ENCODE assay signal across 15 cellular contexts in genomic region chr2:168999668-169000213, GRCh38. TPM values are rescaled to one million over a fixed set of nuclear protein-coding genes. Genes with fewer than 3 reads are reported as not detected.
A peak's percentile ranks its signal among the peaks of the same experiment; 100 is the strongest.
DNase-seq lines count a peak whose midpoint lies in the region; ATAC-seq and TF ChIP-seq lines count a peak whose summit lies in the region.
"Had no signal": no experiment of that assay in that cellular context is flagged by ENCODE, and none has a peak within 500 bp of the region (broad histone marks: within the 10 kb centered on the region; RNA-seq: fewer than 3 reads in every experiment).

No MANE protein-coding gene starts in this region.

- H2AFZ ChIP-seq in HCT116 (ENCODE audit: low read depth, low read length, poor library complexity, severe bottlenecking): peak overlapping the region; percentile 28
- H2AFZ ChIP-seq: PC-9 had no signal

- no peak overlapping the region for H3K4me3 ChIP-seq in HCT116 (replicated peaks in 1 of 2; ENCODE audit: low read depth in 1 of 2, low read length in 2 of 2)
- no peak overlapping the region for H3K4me3 ChIP-seq in brain microvascular endothelial cell (ENCODE audit: low read depth, low read length)
- H3K4me3 ChIP-seq: BLaER1 treated with 17β-estradiol and CSF1 and Interleukin-3, amounts not matched to agents 10 nM and 100 nM; PC-9 had no signal

- no peak for ATAC-seq in HCT116

- no peak for TF ChIP-seq CTCF in HCT116 (IDR thresholded peaks at IDR 0.05 in 2 of 3, conservative IDR thresholded peaks at IDR 0.05 in 1 of 3; ENCODE audit: borderline replicate concordance in 1 of 3, insufficient read depth in 1 of 3, low read depth in 2 of 3, low read length in 2 of 3)
- TF ChIP-seq CTCF in brain microvascular endothelial cell (IDR thresholded peaks at IDR 0.05; ENCODE audit: low read depth, low read length, missing control alignments): no peak
- no peak for TF ChIP-seq CTCF in GM10248 (IDR thresholded peaks at IDR 0.05; ENCODE audit: control extremely low read depth, extremely low read depth, low read depth, missing control alignments)

- no peaks in the 10 kb centered on the region for H3K27me3 ChIP-seq in HCT116 (ENCODE audit: insufficient read depth, low read length)
- H3K27me3 ChIP-seq in brain microvascular endothelial cell (replicated peaks): no peaks in the 10 kb centered on the region

- POLR2A ChIA-PET in HCT116 (lab: Charles Lee): no interaction called here
- POLR2A ChIA-PET in GM10248 (lab: Yijun Ruan, JAX): no interaction called here

- no peak overlapping the region for H3K9ac ChIP-seq in HCT116 (ENCODE audit: low read length)
- H3K9ac ChIP-seq: BLaER1 treated with 17β-estradiol and CSF1 and Interleukin-3, amounts not matched to agents 10 nM and 100 nM had no signal

- no peak overlapping the region for H3K4me2 ChIP-seq in HCT116 (ENCODE audit: low read length)
- H3K4me2 ChIP-seq: BLaER1 treated with 17β-estradiol and CSF1 and Interleukin-3, amounts not matched to agents 10 nM and 100 nM; PC-9 had no signal

- in situ Hi-C loops in brain microvascular endothelial cell (cut with HindIII; ENCODE audit: low pct_ligation_motif_present, low sequenced_read_pairs): no loop called here

- TF ChIP-seq RAD21 in HCT116 (IDR thresholded peaks at IDR 0.05; ENCODE audit: low read depth): no peak

- CTCF ChIA-PET in HCT116 (lab: Charles Lee): no interaction called here
- CTCF ChIA-PET in GM10248 (lab: Yijun Ruan, JAX): interaction anchor here (1.2 kb wide), 1 partner anchor 132 kb away, joined by 3 read pairs; no protein-coding TSS in a partner anchor

- intact Hi-C loops in HCT116 (cut with micrococcal nuclease) (no loop called here), posterior vena cava (cut with DNase I) (no loop called here)

- DNase-seq in HCT116 (ENCODE audit: low read depth, low spot score) (no peak), brain microvascular endothelial cell (no peak), fibroblast of peridontal ligament (ENCODE audit: extremely low read depth) (peak; percentile 25), stromal cell of bone marrow (ENCODE audit: low read depth) (peak; percentile 11), posterior vena cava (ENCODE audit: low spot score) (no peak), NCI-H2081 (lab: John Stamatoyannopoulos, UW) (no peak), GM10248 (ENCODE audit: extremely low spot score) (no peak)
- DNase-seq: DMS153, GOT3, NCI-H1092, NCI-H1694, NCI-H446 treated with DMSO at 0.1 percent for 48 hours, NCI-H748 treated with DMSO at 0.1 percent for 48 hours, PC-9 had no signal

- no peaks in the 10 kb centered on the region for H3K79me2 ChIP-seq in HCT116 (ENCODE audit: insufficient read depth, low read length)

- no peaks in the 10 kb centered on the region for H4K20me1 ChIP-seq in HCT116 (ENCODE audit: insufficient read depth)
- H4K20me1 ChIP-seq: BLaER1 treated with 17β-estradiol and CSF1 and Interleukin-3, amounts not matched to agents 10 nM and 100 nM had no signal

- H3K27ac ChIP-seq in HCT116 (ENCODE audit: low read depth, low read length) (no peak overlapping the region), brain microvascular endothelial cell (peak overlapping the region; percentile 89)
- H3K27ac ChIP-seq: BLaER1 treated with 17β-estradiol and CSF1 and Interleukin-3, amounts not matched to agents 10 nM and 100 nM; PC-9 had no signal

- RAD21 ChIA-PET in HCT116 (lab: Charles Lee; ENCODE audit: low non-redundant PET in 1 of 2, low total read pairs in 2 of 2, uncharacterized antibody in 2 of 2, unreplicated experiment in 2 of 2): no interaction called here

- no peaks in the 10 kb centered on the region for H3K9me2 ChIP-seq in HCT116 (ENCODE audit: insufficient read depth)

- no peaks in the 10 kb centered on the region for H3K4me1 ChIP-seq in HCT116 (ENCODE audit: control insufficient read depth in 1 of 2, insufficient read depth in 2 of 2, low read length in 2 of 2)

- no TSS peak for BruUV-seq in HCT116 (replicated peaks; lab: Mats Ljungman, UMichigan)

- TF ChIP-seq POLR2A in HCT116 (IDR thresholded peaks at IDR 0.05; ENCODE audit: borderline replicate concordance, extremely low read depth, insufficient read depth, insufficient read length): no peak

- H3K36me3 ChIP-seq in HCT116 (ENCODE audit: control insufficient read depth in 1 of 2, insufficient read depth in 2 of 2, low read length in 2 of 2) (no peaks in the 10 kb centered on the region), brain microvascular endothelial cell (replicated peaks) (no peaks in the 10 kb centered on the region)
- H3K36me3 ChIP-seq: BLaER1 treated with 17β-estradiol and CSF1 and Interleukin-3, amounts not matched to agents 10 nM and 100 nM had no signal

- H3K9me3 ChIP-seq in HCT116 (ENCODE audit: control insufficient read depth in 1 of 2, insufficient read depth in 1 of 2, low read depth in 1 of 2, low read length in 2 of 2): no peaks in the 10 kb centered on the region

TF ChIP-seq in HCT116, 20 proteins besides CTCF, POLR2A, EP300 and RAD21:
- TF ChIP-seq MAX (IDR thresholded peaks at IDR 0.05): no peak
- TF ChIP-seq EZH2phosphoT487 (IDR thresholded peaks at IDR 0.05; ENCODE audit: borderline replicate concordance): no peak
- no peak for TF ChIP-seq ZFX (IDR thresholded peaks at IDR 0.05)
- TF ChIP-seq EZH2 (IDR thresholded peaks at IDR 0.05): no peak
- no peak for TF ChIP-seq ELF1 (IDR thresholded peaks at IDR 0.05; ENCODE audit: borderline replicate concordance, low read depth)
- no peak for TF ChIP-seq TCF7L2 (IDR thresholded peaks at IDR 0.05; ENCODE audit: borderline replicate concordance, extremely low read depth, insufficient read depth, insufficient read length)
- no peak for TF ChIP-seq YY1 (IDR thresholded peaks at IDR 0.05; ENCODE audit: extremely low read depth, insufficient replicate concordance, low read depth, low read length)
- TF ChIP-seq EGR1 (IDR thresholded peaks at IDR 0.05; ENCODE audit: low read depth): no peak
- no peak for TF ChIP-seq ATF3 (IDR thresholded peaks at IDR 0.05)
- TF ChIP-seq ZNF274 (IDR thresholded peaks at IDR 0.05; ENCODE audit: low read depth, low read length): no peak
- no peak for TF ChIP-seq REST (IDR thresholded peaks at IDR 0.05; ENCODE audit: low read depth)
- no peak for TF ChIP-seq FOSL1 (IDR thresholded peaks at IDR 0.05; ENCODE audit: low read depth)
- no peak for TF ChIP-seq ZBTB33 (IDR thresholded peaks at IDR 0.05; ENCODE audit: extremely low read depth, insufficient replicate concordance, low read length)
- TF ChIP-seq CEBPB (IDR thresholded peaks at IDR 0.05; ENCODE audit: low read depth): no peak
- no peak for TF ChIP-seq SIN3A (IDR thresholded peaks at IDR 0.05; ENCODE audit: low read depth)
- no peak for TF ChIP-seq POLR2AphosphoS5 (IDR thresholded peaks at IDR 0.05; ENCODE audit: low read depth, low read length)
- no peak for TF ChIP-seq JUND (IDR thresholded peaks at IDR 0.05)
- TF ChIP-seq SP1 (IDR thresholded peaks at IDR 0.05; ENCODE audit: low read depth): no peak
- TF ChIP-seq SRF (IDR thresholded peaks at IDR 0.05; ENCODE audit: low read depth): no peak
TF ChIP-seq in HCT116: peak in this region for 0.

RNA-seq across cellular contexts. Expression of gene ABCB11, which starts 31.4 kb away (rescaled TPM):
- total RNA-seq in HCT116 (2021; ENCODE audit: unreplicated experiment): 0.12 TPM
- not detected in 2 replicates for polyA plus RNA-seq in HCT116 (2012)
- under 1 TPM in 1 of 2 donors, not detected in 1; 0.09 TPM for total RNA-seq in posterior vena cava
- total RNA-seq: PC-9 had no signal

Comparison
In these comparisons a context has a peak if more than half of its experiments do, and no peak if none do; other contexts are left out.
1. DNase-seq: peak in fibroblast of peridontal ligament (single experiment) and stromal cell of bone marrow (single experiment); none in HCT116 (single experiment), brain microvascular endothelial cell (single experiment), posterior vena cava (single experiment), NCI-H2081 (0 of 2) and GM10248 (single experiment).